8 cellular contexts compared by ENCODE assay signal in the genomic region with DNA sequence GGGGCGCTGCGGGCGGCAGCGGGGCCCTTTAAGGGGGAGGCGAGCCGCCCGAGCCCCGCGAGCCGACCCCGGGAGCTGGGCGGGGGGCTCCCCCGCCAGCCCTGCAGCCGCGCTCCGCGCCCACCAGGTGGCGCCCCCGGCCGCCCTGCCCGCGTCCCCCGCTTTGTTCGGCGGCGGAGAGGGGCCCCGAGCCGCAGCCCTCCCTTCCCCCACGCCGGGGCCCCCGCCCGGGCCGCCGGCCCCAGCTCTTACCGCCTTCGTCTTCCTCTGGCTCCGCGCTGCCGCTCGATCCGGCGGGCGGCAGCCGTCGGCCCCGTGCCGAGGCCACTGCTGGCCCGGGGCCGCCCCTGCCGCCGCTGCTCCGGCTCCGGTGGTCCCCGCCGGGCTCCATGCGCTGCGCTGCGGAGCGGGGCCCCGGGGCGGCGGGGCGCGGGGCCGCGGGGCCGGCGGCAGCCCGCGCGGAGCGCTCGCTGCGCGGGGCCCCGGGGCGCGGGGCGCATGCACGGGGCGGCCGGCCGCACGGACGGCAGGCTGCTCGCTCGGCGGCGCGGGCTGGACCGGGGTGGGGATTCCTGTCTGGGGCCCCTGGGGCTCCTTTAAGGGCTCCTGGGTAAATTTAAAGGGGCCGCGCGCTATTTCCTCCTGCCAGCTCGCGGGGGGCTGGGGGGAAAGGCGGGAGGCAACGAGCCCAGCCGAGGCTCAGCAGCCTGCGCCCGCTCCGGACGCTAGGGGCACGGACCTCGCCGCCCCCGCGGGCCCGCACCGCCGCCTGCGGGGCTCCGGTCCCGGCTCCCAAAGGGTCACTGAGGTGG. TPM values are rescaled to one million over a fixed set of nuclear protein-coding genes. Genes with fewer than 3 reads are reported as not detected.
DNase-seq lines count a peak whose midpoint lies in the region; ATAC-seq and TF ChIP-seq lines count a peak whose summit lies in the region.

Gene ZFTA (minus strand): TSS at position 544 of the 812 bp plus-strand sequence. CDS start 153 bp downstream, at position 391.

- H3K4me2 ChIP-seq in PC-3 (ENCODE audit: low read length), result peak within 1 kb of the TSS; percentile 100

- peaks cover 19% of the 10 kb centered on the region for H3K27me3 Mint-ChIP-seq in nephron (ENCODE audit: low read depth)

- no TSS peak for BruUV-seq in PC-3 (replicated peaks; lab: Mats Ljungman, UMichigan)

- peaks cover 9% of the 10 kb centered on the region; the same call in 1 of the 2 replicates for H3K4me1 ChIP-seq in PC-3 (ENCODE audit: insufficient read depth, low read length)

- DNase-seq in PC-3, result peak; percentile 64
- peak; percentile 33 for DNase-seq in activated T-helper 9 cell treated with anti-CD3 and anti-CD28 coated beads, Interleukin-2, amount 50 U/mL, for 16 hours (ENCODE audit: low read depth)
- DNase-seq in fibroblast of pulmonary artery (ENCODE audit: low read depth), result peak; percentile 61
- peak in 28 of 49 donors; percentile 9 to 72 (median 46) for DNase-seq in substantia nigra (lab: John Stamatoyannopoulos, UW)

- intact Hi-C loops in PC-3 (cut with micrococcal nuclease), result loop anchor here (1.0 to 10.0 kb wide), 3 partner anchors 46 to 376 kb away; no protein-coding TSS in a partner anchor

- no peaks in the 10 kb centered on the region for H3K36me3 Mint-ChIP-seq in nephron (ENCODE audit: low read depth)

- ATAC-seq in GM18519 (IDR thresholded peaks at IDR 0.05; ENCODE audit: low FRiP score, unreplicated experiment), result peak; percentile 48
- peak; percentile 58 for ATAC-seq in HG03442 (IDR thresholded peaks at IDR 0.05; ENCODE audit: unreplicated experiment)
- ATAC-seq in PC-3, result peak; percentile 59

- peak within 1 kb of the TSS; percentile 98 to 99 (median 98) for H3K27ac Mint-ChIP-seq in nephron

- H3K9me3 ChIP-seq in PC-3 (ENCODE audit: low read length), result no peaks in the 10 kb centered on the region

- no peaks in the 10 kb centered on the region for H3K27me3 ChIP-seq in PC-3 (ENCODE audit: low read length)

- peak within 1 kb of the TSS; percentile 87 for H2AFZ ChIP-seq in PC-3 (ENCODE audit: low read length)

- no peaks in the 10 kb centered on the region for H3K9me3 Mint-ChIP-seq in nephron

- peak within 1 kb of the TSS; percentile 92 to 100 (median 99) for H3K4me3 Mint-ChIP-seq in nephron

- peak within 1 kb of the TSS; percentile 83 for H3K27ac ChIP-seq in 22Rv1
- no peak within 1 kb of the TSS for H3K27ac ChIP-seq in PC-3 (ENCODE audit: low read length)
- H3K27ac ChIP-seq in substantia nigra (ENCODE audit: low read depth, low read length, poor library complexity, severe bottlenecking), result peak within 1 kb of the TSS; percentile 45

- H3F3A ChIP-seq in PC-3 (ENCODE audit: low read length, unreplicated experiment), result peaks cover 7% of the 10 kb centered on the region

- H3K4me1 Mint-ChIP-seq in nephron, result peaks cover 30% of the 10 kb centered on the region

- peaks cover 13% of the 10 kb centered on the region for H4K20me1 ChIP-seq in PC-3 (ENCODE audit: low read length)

- H3K4me3 ChIP-seq in PC-3 (ENCODE audit: low read length) (peak within 1 kb of the TSS; percentile 100), fibroblast of pulmonary artery (replicated peaks; ENCODE audit: low read depth, low read length) (peak within 1 kb of the TSS; percentile 86)

- H3K9me2 ChIP-seq in PC-3 (replicated peaks; ENCODE audit: low read length), result no peaks in the 10 kb centered on the region

- H3K79me2 ChIP-seq in PC-3 (ENCODE audit: low read length), result peaks cover 21% of the 10 kb centered on the region

- H3K9ac ChIP-seq in PC-3 (ENCODE audit: low read length), result peak within 1 kb of the TSS; percentile 70

- no peaks in the 10 kb centered on the region for H3K36me3 ChIP-seq in PC-3 (ENCODE audit: low read depth, low read length)

- CTCF ChIA-PET in PC-3 (lab: Charles Lee), result interaction anchor here (0.6 to 1.7 kb wide), 4 partner anchors 69 to 193 kb away, joined by 3 to 7 read pairs (median 4); no protein-coding TSS in a partner anchor

- POLR2A ChIA-PET in PC-3 (lab: Charles Lee; ENCODE audit: unreplicated experiment), result interaction anchor here (0.6 kb wide), 2 partner anchors 54 to 1973 kb away, joined by 3 to 18 read pairs; no protein-coding TSS in a partner anchor

- peak; percentile 94 for TF ChIP-seq CTCF in 22Rv1 (IDR thresholded peaks at IDR 0.05)
- TF ChIP-seq CTCF in PC-3 (conservative IDR thresholded peaks at IDR 0.05; ENCODE audit: low read depth, low read length), result peak; percentile 45
- no peak for TF ChIP-seq CTCF in fibroblast of pulmonary artery (IDR thresholded peaks at IDR 0.05; ENCODE audit: low read length, missing control alignments)
- peak; percentile 58 to 76 (median 64) for TF ChIP-seq CTCF in nephron (IDR thresholded peaks at IDR 0.05; ENCODE audit: unreplicated experiment in 3 of 3)

RNA-seq across cellular contexts. Expression of gene ZFTA, which starts in this region (rescaled TPM):
- total RNA-seq in PC-3 (2014; rRNA removed), result 15.1 and 29.5 TPM in 2 replicates
